ENCODE assay signal across 31 cellular contexts in genomic region chr7:73817121-73817520, GRCh38. TPM values are rescaled to one million over a fixed set of nuclear protein-coding genes. Genes with fewer than 3 reads are reported as not detected.
DNase-seq lines count a peak whose midpoint lies in the region; ATAC-seq and TF ChIP-seq lines count a peak whose summit lies in the region.
"Had no signal": no experiment of that assay in that cellular context is flagged by ENCODE, and none has a peak within 500 bp of the region (broad histone marks: within the 10 kb centered on the region; RNA-seq: fewer than 3 reads in every experiment).

No MANE protein-coding gene starts in this region.

- H3K9ac ChIP-seq in smooth muscle cell (ENCODE audit: low read depth) = no peak overlapping the region
- H3K9ac ChIP-seq: GM23248, KMS-11, SK-N-SH had no signal

- intact Hi-C loops in dendritic cell treated with granulocyte-macrophage colony-stimulating factor and Interleukin-4, amounts not matched to agents 40 ng/mL and 50 ng/mL, for 4 days (cut with micrococcal nuclease) = no loop called here
- intact Hi-C loops in mucosa of descending colon (cut with DNase I, micrococcal nuclease) = no loop called here

- 98% methylated on average over 6 of the region's 6 CpGs for WGBS in smooth muscle cell (ENCODE audit: low lambda C conversion rate)

- no peak overlapping the region for H3K4me2 ChIP-seq in smooth muscle cell
- H3K4me2 ChIP-seq: KMS-11, SK-N-SH had no signal

- no peaks in the 10 kb centered on the region for H3K79me2 ChIP-seq in smooth muscle cell (ENCODE audit: low read depth)

- H3K4me1 Mint-ChIP-seq in dendritic cell treated with granulocyte-macrophage colony-stimulating factor and Interleukin-4, amounts not matched to agents 40 ng/mL and 50 ng/mL, for 4 days (ENCODE audit: low read depth) = peaks cover 20% of the 10 kb centered on the region
- H3K4me1 Mint-ChIP-seq: CD14-positive monocyte; CD8-positive, alpha-beta memory T cell had no signal

- no peaks in the 10 kb centered on the region for H3K36me3 Mint-ChIP-seq in dendritic cell treated with granulocyte-macrophage colony-stimulating factor and Interleukin-4, amounts not matched to agents 40 ng/mL and 50 ng/mL, for 4 days (ENCODE audit: low read depth)
- H3K36me3 Mint-ChIP-seq: CD14-positive monocyte had no signal

- H3F3A ChIP-seq in smooth muscle cell (ENCODE audit: low read depth) = no peaks in the 10 kb centered on the region

- no peaks in the 10 kb centered on the region for H3K9me3 ChIP-seq in mucosa of descending colon
- no peaks in the 10 kb centered on the region for H3K9me3 ChIP-seq in smooth muscle cell (replicated peaks; ENCODE audit: low read depth)
- H3K9me3 ChIP-seq: BE2C, SK-N-SH had no signal

- peaks cover 43% of the 10 kb centered on the region for H3K27me3 Mint-ChIP-seq in dendritic cell treated with granulocyte-macrophage colony-stimulating factor and Interleukin-4, amounts not matched to agents 40 ng/mL and 50 ng/mL, for 4 days

- no peak overlapping the region for H3K4me3 Mint-ChIP-seq in dendritic cell treated with granulocyte-macrophage colony-stimulating factor and Interleukin-4, amounts not matched to agents 40 ng/mL and 50 ng/mL, for 4 days
- H3K4me3 Mint-ChIP-seq: CD14-positive monocyte; CD8-positive, alpha-beta memory T cell; IgD-negative memory B cell had no signal

- H3K4me3 ChIP-seq in mucosa of descending colon (no peak overlapping the region), smooth muscle cell (no peak overlapping the region)
- H3K4me3 ChIP-seq: GM23248 had no signal

- ATAC-seq in mucosa of descending colon (no peak), GM21528 (IDR thresholded peaks at IDR 0.05; ENCODE audit: low FRiP score, unreplicated experiment) (no peak)

- DNase-seq in NOMO-1 treated with dmso at 0.1 percent for 144 hours (lab: John Stamatoyannopoulos, UW; ENCODE audit: unreplicated experiment) = peak; percentile 21
- DNase-seq in NOMO-1 (lab: John Stamatoyannopoulos, UW; ENCODE audit: unreplicated experiment in 2 of 2) = no peak
- DNase-seq in mucosa of descending colon = peak in 2 of 3 donors; percentile 3 to 13
- no peak for DNase-seq in NK-92 treated with Interleukin-12 subunit alpha and Interleukin-12 subunit beta, amount 100 ng/mL, for 24 hours (lab: John Stamatoyannopoulos, UW)
- no peak for DNase-seq in smooth muscle cell (lab: John Stamatoyannopoulos, UW; ENCODE audit: unreplicated experiment)
- DNase-seq in midbrain (lab: John Stamatoyannopoulos, UW) = no peak
- DNase-seq: 8988T; ACHN; BE2C; CD8-positive, alpha-beta memory T cell; DMS79 treated with DMSO at 0.1 percent for 48 hours; GF-D8; GM23248; H7; MM.1S; NCI-H1092 treated with DMSO at 0.1 percent for 48 hours; NCI-H1436; NCI-H187; NCI-H2081 treated with DMSO at 0.1 percent for 48 hours; NCI-H2171; NCI-H226; NCI-H510A treated with DMSO at 0.1 percent for 48 hours; NCI-H774; SK-N-SH; SW 1271 had no signal

- no peaks in the 10 kb centered on the region for H3K27me3 ChIP-seq in smooth muscle cell (ENCODE audit: low read depth)
- H3K27me3 ChIP-seq: BE2C had no signal

- no peaks in the 10 kb centered on the region for H4K20me1 ChIP-seq in smooth muscle cell (ENCODE audit: low read depth)

- no peaks in the 10 kb centered on the region for H3K9me3 Mint-ChIP-seq in dendritic cell treated with granulocyte-macrophage colony-stimulating factor and Interleukin-4, amounts not matched to agents 40 ng/mL and 50 ng/mL, for 4 days

- H3K4me1 ChIP-seq in mucosa of descending colon (ENCODE audit: low read depth) = peaks cover 7% of the 10 kb centered on the region
- H3K4me1 ChIP-seq in smooth muscle cell (ENCODE audit: low read depth) = no peaks in the 10 kb centered on the region
- H3K4me1 ChIP-seq: BE2C had no signal

- H3K27ac ChIP-seq in smooth muscle cell (ENCODE audit: low read depth) = no peak overlapping the region
- H3K27ac ChIP-seq: GM23248, HL-60, KMS-11 had no signal

- peak overlapping the region; percentile 70 for H3K27ac Mint-ChIP-seq in dendritic cell treated with granulocyte-macrophage colony-stimulating factor and Interleukin-4, amounts not matched to agents 40 ng/mL and 50 ng/mL, for 4 days
- H3K27ac Mint-ChIP-seq: CD8-positive, alpha-beta memory T cell; IgD-negative memory B cell had no signal

- TF ChIP-seq CTCF in mucosa of descending colon (IDR thresholded peaks at IDR 0.05) (no peak), smooth muscle cell (IDR thresholded peaks at IDR 0.05; ENCODE audit: borderline replicate concordance, insufficient read depth, poor library complexity, severe bottlenecking) (no peak)

- H2AFZ ChIP-seq in smooth muscle cell (ENCODE audit: low read depth) = no peak overlapping the region
- H2AFZ ChIP-seq: GM23248 had no signal

- H3K36me3 ChIP-seq in mucosa of descending colon (ENCODE audit: low read depth) (no peaks in the 10 kb centered on the region), smooth muscle cell (ENCODE audit: low read depth) (no peaks in the 10 kb centered on the region)
- H3K36me3 ChIP-seq: BE2C had no signal

RNA-seq across cellular contexts. Expression of gene CLDN4, which starts 13.7 kb away (rescaled TPM):
- 1,000 to 10,000 TPM in 2 of 3 donors, 100 to 1,000 TPM in 1; 450 to 1,208 (median 1,043) TPM for total RNA-seq in mucosa of descending colon
- total RNA-seq in smooth muscle cell = 83.7 and 109 TPM in 2 replicates
- polyA plus RNA-seq in smooth muscle cell = 63.5 and 429 TPM in 2 replicates
- total RNA-seq: GM23248 had no signal
- polyA plus RNA-seq: CD14-positive monocyte; CD8-positive, alpha-beta memory T cell; IgD-negative memory B cell had no signal

RNA-seq across cellular contexts. Expression of gene METTL27, which starts 25.2 kb away (rescaled TPM):
- total RNA-seq in mucosa of descending colon (1 to 10 TPM; 1.6 to 4.6 (median 2.4) TPM), smooth muscle cell (0.22 and 0.54 TPM in 2 replicates)
- 4.1 and 4.5 TPM in 2 replicates for polyA plus RNA-seq in smooth muscle cell
- total RNA-seq: CD8-positive, alpha-beta memory T cell had no signal
- polyA plus RNA-seq: CD8-positive, alpha-beta memory T cell; IgD-negative memory B cell had no signal

RNA-seq across cellular contexts. Expression of gene TMEM270, which starts 43.8 kb away (rescaled TPM):
- total RNA-seq in mucosa of descending colon (not detected), smooth muscle cell (not detected in 2 replicates)
- polyA plus RNA-seq in smooth muscle cell = not detected in 2 replicates
- total RNA-seq: CD8-positive, alpha-beta memory T cell; GM23248; H7 had no signal
- polyA plus RNA-seq: CD14-positive monocyte; CD8-positive, alpha-beta memory T cell; GM23248; IgD-negative memory B cell had no signal

RNA-seq across cellular contexts. Expression of gene CLDN3, which starts 47.1 kb away (rescaled TPM):
- total RNA-seq in mucosa of descending colon = 100 to 1,000 TPM; 229 to 621 (median 534) TPM
- total RNA-seq in smooth muscle cell = not detected in 2 replicates
- polyA plus RNA-seq in smooth muscle cell = 0.16 and 1.8 TPM in 2 replicates
- total RNA-seq: CD8-positive, alpha-beta memory T cell; GM23248 had no signal
- polyA plus RNA-seq: CD14-positive monocyte; CD8-positive, alpha-beta memory T cell; GM23248; IgD-negative memory B cell had no signal

Comparison
In these comparisons a context has a peak if more than half of its experiments do, and no peak if none do; other contexts are left out.
1. DNase-seq: peak in NOMO-1 treated with dmso at 0.1 percent for 144 hours (single experiment) and mucosa of descending colon (2 of 3); none in NOMO-1 (0 of 2), NK-92 treated with Interleukin-12 subunit alpha and Interleukin-12 subunit beta, amount 100 ng/mL, for 24 hours (single experiment), smooth muscle cell (single experiment) and midbrain (single experiment).